In genomic region chr3:69304396-69304795, GRCh38 we compare ENCODE assay signal across 16 cellular contexts.
"Had no signal": no experiment of that assay in that cellular context is flagged by ENCODE, and none has a peak within 500 bp of the region (broad histone marks: within the 10 kb centered on the region; RNA-seq: fewer than 3 reads in every experiment).

No MANE protein-coding gene starts in this region.

- H3K4me2 ChIP-seq: hepatocyte had no signal

- H2AFZ ChIP-seq: hepatocyte had no signal

- H3K27ac ChIP-seq: hepatocyte, ovary, right atrium auricular region, sigmoid colon, skin epidermis had no signal

- H3K27ac Mint-ChIP-seq: dendritic cell treated with granulocyte-macrophage colony-stimulating factor and Interleukin-4, amounts not matched to agents 40 ng/mL and 50 ng/mL, for 4 days; natural killer cell had no signal

- ATAC-seq: left colon, left ventricle myocardium superior, natural killer cell had no signal

- H3K9me3 Mint-ChIP-seq: dendritic cell treated with granulocyte-macrophage colony-stimulating factor and Interleukin-4, amounts not matched to agents 40 ng/mL and 50 ng/mL, for 4 days; natural killer cell; neural crest cell; stimulated activated naive CD8-positive, alpha-beta T cell treated with anti-CD3 and anti-CD28 coated beads, Interleukin-15, amount 100 ng/mL, for 72 hours had no signal

- DNase-seq: esophagus squamous epithelium; foreskin melanocyte; head of caudate nucleus; left colon; left ventricle myocardium superior; natural killer cell; nucleus accumbens; ovary; sigmoid colon; stimulated activated CD4-positive, alpha-beta T cell treated with anti-CD3 and anti-CD28 coated beads, Interleukin-12 subunit alpha, Interleukin-12 subunit beta, amount 100 ng/mL, for 4 hours; stimulated activated naive CD8-positive, alpha-beta T cell treated with anti-CD3 and anti-CD28 coated beads, Interleukin-15, amount 100 ng/mL, for 72 hours had no signal

- H3K36me3 ChIP-seq: esophagus squamous epithelium, ovary, right atrium auricular region, sigmoid colon had no signal

- H3K4me3 ChIP-seq: esophagus squamous epithelium, hepatocyte, ovary, right atrium auricular region, sigmoid colon, skin epidermis had no signal

- H3K36me3 Mint-ChIP-seq: natural killer cell had no signal

- H3K27me3 Mint-ChIP-seq: dendritic cell treated with granulocyte-macrophage colony-stimulating factor and Interleukin-4, amounts not matched to agents 40 ng/mL and 50 ng/mL, for 4 days; stimulated activated naive CD8-positive, alpha-beta T cell treated with anti-CD3 and anti-CD28 coated beads, Interleukin-15, amount 100 ng/mL, for 72 hours had no signal

- H3K27me3 ChIP-seq: esophagus squamous epithelium, hepatocyte, ovary, right atrium auricular region, sigmoid colon had no signal

- H3K9me3 ChIP-seq: esophagus squamous epithelium, ovary, right atrium auricular region, sigmoid colon had no signal

- H3K4me3 Mint-ChIP-seq: dendritic cell treated with granulocyte-macrophage colony-stimulating factor and Interleukin-4, amounts not matched to agents 40 ng/mL and 50 ng/mL, for 4 days; natural killer cell; neural crest cell had no signal
